34 cellular contexts compared by ENCODE assay signal in the genomic region with DNA sequence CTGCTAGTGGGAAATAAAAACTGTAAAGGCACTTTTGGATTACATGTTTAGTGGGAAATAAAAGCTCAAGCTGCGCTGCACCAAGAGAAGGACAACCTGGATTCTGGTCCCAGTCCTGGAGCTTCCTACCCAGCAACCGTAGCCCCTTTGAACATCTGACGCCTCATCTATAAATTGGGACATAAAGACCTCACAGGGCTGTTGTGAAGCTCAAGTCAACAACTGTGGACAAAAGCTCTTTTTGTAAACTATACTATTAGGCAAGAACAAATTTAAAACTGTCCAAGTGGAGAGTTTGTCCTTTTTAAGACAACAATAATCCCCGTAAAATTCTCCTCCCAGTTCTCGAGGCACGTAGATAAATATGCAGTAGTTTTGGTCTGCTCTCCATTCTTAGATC.
"Had no signal": no experiment of that assay in that cellular context is flagged by ENCODE, and none has a peak within 500 bp of the region (broad histone marks: within the 10 kb centered on the region; RNA-seq: fewer than 3 reads in every experiment).

No MANE protein-coding gene starts in this region.

- H3K9me3 Mint-ChIP-seq: activated CD4-positive, alpha-beta memory T cell treated with anti-CD3 and anti-CD28 coated beads for 36 hours; activated naive CD4-positive, alpha-beta T cell treated with anti-CD3 and anti-CD28 coated beads, Interleukin-2, amount 10 ng/mL, durations not matched to agents 7 days and 5 days; activated naive CD8-positive, alpha-beta T cell treated with anti-CD3 and anti-CD28 coated beads, Interleukin-2, amount 50 U/mL, for 24 hours; activated T-cell treated with anti-CD3 and anti-CD28 coated beads, Interleukin-2, amount 50 U/mL, for 4 hours; activated T-helper 1 cell treated with anti-CD3 and anti-CD28 coated beads, Interleukin-12 subunit alpha, Interleukin-12 subunit beta, Interleukin-2, Interleukin-4 antibody, amounts not matched to agents 30 ng/mL and 10 ng/mL and 1 ng/mL, durations not matched to agents 14 hours and 24 hours and 36 hours; brain; T-helper 1 cell treated with Interleukin-12 subunit alpha and Interleukin-12 subunit beta and Interleukin-4 antibody, amounts not matched to agents 30 μg/mL and 1 μg/mL, for 36 hours; T-helper 2 cell treated with Interferon-gamma antibody and Interleukin-4, amounts not matched to agents 5 μg/mL and 100 μg/mL, for 36 hours had no signal

- H3K4me3 ChIP-seq: Peyer's patch, SJSA1 had no signal

- H3K4me1 ChIP-seq: Peyer's patch, SJSA1 had no signal

- H3K27me3 ChIP-seq: Peyer's patch, SJSA1 had no signal

- H3K27me3 Mint-ChIP-seq: activated B cell treated with CpG ODN at 0.5 μM for 24 hours; activated CD4-positive, alpha-beta memory T cell treated with anti-CD3 and anti-CD28 coated beads for 36 hours; activated naive CD4-positive, alpha-beta T cell treated with anti-CD3 and anti-CD28 coated beads, Interleukin-2, amount 10 ng/mL, durations not matched to agents 7 days and 5 days; activated naive CD8-positive, alpha-beta T cell; activated naive CD8-positive, alpha-beta T cell treated with anti-CD3 and anti-CD28 coated beads, Interleukin-2, amount 50 U/mL, for 24 hours; brain had no signal

- H3K4me3 Mint-ChIP-seq: activated B cell treated with CpG ODN at 0.5 μM for 24 hours; activated CD4-positive, alpha-beta memory T cell treated with anti-CD3 and anti-CD28 coated beads for 36 hours; activated naive CD4-positive, alpha-beta T cell treated with anti-CD3 and anti-CD28 coated beads, Interleukin-2, amount 10 ng/mL, durations not matched to agents 7 days and 5 days; activated naive CD8-positive, alpha-beta T cell; activated naive CD8-positive, alpha-beta T cell treated with anti-CD3 and anti-CD28 coated beads, Interleukin-2, amount 50 U/mL, for 24 hours; activated T-cell treated with anti-CD3 and anti-CD28 coated beads, Interleukin-2, amount 50 U/mL, for 4 hours; activated T-helper 1 cell treated with anti-CD3 and anti-CD28 coated beads, Interleukin-12 subunit alpha, Interleukin-12 subunit beta, Interleukin-2, Interleukin-4 antibody, amounts not matched to agents 30 ng/mL and 10 ng/mL and 1 ng/mL, durations not matched to agents 14 hours and 24 hours and 36 hours; brain; T-helper 1 cell treated with Interleukin-12 subunit alpha and Interleukin-12 subunit beta and Interleukin-4 antibody, amounts not matched to agents 30 μg/mL and 1 μg/mL, for 36 hours; T-helper 2 cell treated with Interferon-gamma antibody and Interleukin-4, amounts not matched to agents 5 μg/mL and 100 μg/mL, for 36 hours had no signal

- H3K4me2 ChIP-seq: KMS-11, SK-N-SH had no signal

- ATAC-seq: activated naive CD8-positive, alpha-beta T cell treated with anti-CD3 and anti-CD28 coated beads, Interleukin-2, amount 50 U/mL, for 24 hours; activated T-cell treated with anti-CD3 and anti-CD28 coated beads, Interleukin-2, amount 50 U/mL, for 4 hours had no signal

- H3K36me3 ChIP-seq: Peyer's patch, SJSA1 had no signal

- H3K36me3 Mint-ChIP-seq: activated CD4-positive, alpha-beta memory T cell treated with anti-CD3 and anti-CD28 coated beads for 36 hours; activated naive CD4-positive, alpha-beta T cell treated with anti-CD3 and anti-CD28 coated beads, Interleukin-2, amount 10 ng/mL, durations not matched to agents 7 days and 5 days; activated naive CD8-positive, alpha-beta T cell; brain had no signal

- H3K9ac ChIP-seq: KMS-11, SK-N-SH had no signal

- FAIRE-seq: TTC549 had no signal

- H3K27ac ChIP-seq: KMS-11, Peyer's patch, SJSA1 had no signal

- H3K9me3 ChIP-seq: Peyer's patch, SJSA1, SK-N-SH had no signal

- H3K27ac Mint-ChIP-seq: activated B cell treated with CpG ODN at 0.5 μM for 24 hours; activated CD4-positive, alpha-beta memory T cell treated with anti-CD3 and anti-CD28 coated beads for 36 hours; activated naive CD4-positive, alpha-beta T cell treated with anti-CD3 and anti-CD28 coated beads, Interleukin-2, amount 10 ng/mL, durations not matched to agents 7 days and 5 days; activated naive CD8-positive, alpha-beta T cell; activated naive CD8-positive, alpha-beta T cell treated with anti-CD3 and anti-CD28 coated beads, Interleukin-2, amount 50 U/mL, for 24 hours; activated T-helper 1 cell treated with anti-CD3 and anti-CD28 coated beads, Interleukin-12 subunit alpha, Interleukin-12 subunit beta, Interleukin-2, Interleukin-4 antibody, amounts not matched to agents 30 ng/mL and 10 ng/mL and 1 ng/mL, durations not matched to agents 14 hours and 24 hours and 36 hours; brain; T-helper 1 cell treated with Interleukin-12 subunit alpha and Interleukin-12 subunit beta and Interleukin-4 antibody, amounts not matched to agents 30 μg/mL and 1 μg/mL, for 36 hours; T-helper 2 cell treated with Interferon-gamma antibody and Interleukin-4, amounts not matched to agents 5 μg/mL and 100 μg/mL, for 36 hours had no signal

- H3K9me2 ChIP-seq: SK-N-SH had no signal

- H3K4me1 Mint-ChIP-seq: activated naive CD4-positive, alpha-beta T cell treated with anti-CD3 and anti-CD28 coated beads, Interleukin-2, amount 10 ng/mL, durations not matched to agents 7 days and 5 days; activated naive CD8-positive, alpha-beta T cell treated with anti-CD3 and anti-CD28 coated beads, Interleukin-2, amount 50 U/mL, for 24 hours; brain had no signal

- DNase-seq: activated B cell treated with CpG ODN at 0.5 μM for 24 hours; activated CD4-positive, alpha-beta memory T cell treated with anti-CD3 and anti-CD28 coated beads for 36 hours; activated CD4-positive, alpha-beta T cell treated with anti-CD3 and anti-CD28 coated beads for 4 hours; activated CD4-positive, alpha-beta T cell treated with anti-CD3 and anti-CD28 coated beads, Interleukin-2, amount 50 U/mL, for 1 hour; activated CD4-positive, CD25-positive, alpha-beta regulatory T cell treated with anti-CD3 and anti-CD28 coated beads, Interleukin-2, amount 50 U/mL, for 72 hours; activated CD8-positive, alpha-beta memory T cell treated with anti-CD3 and anti-CD28 coated beads, Interleukin-2, amount 50 U/mL, for 4 hours; activated naive CD4-positive, alpha-beta T cell treated with anti-CD3 and anti-CD28 coated beads, Interleukin-2, amount 10 ng/mL, durations not matched to agents 7 days and 5 days; activated naive CD8-positive, alpha-beta T cell treated with anti-CD3 and anti-CD28 coated beads, Interleukin-2, amount 50 U/mL, for 24 hours; activated T-cell treated with anti-CD3 and anti-CD28 coated beads for 4 hours; activated T-cell treated with anti-CD3 and anti-CD28 coated beads, Interleukin-2, amount 50 U/mL, for 4 hours; anterior cingulate cortex; central memory CD4-positive, alpha-beta T cell; NCI-H1105; NCI-H1417 treated with DMSO at 0.1 percent for 48 hours; NCI-H187 treated with DMSO at 0.1 percent for 48 hours; NCI-H2081; NCI-H226; NCI-H446 treated with DMSO at 0.1 percent for 48 hours; NCI-H524; NCI-H69; NCI-H82; PC-3; Peyer's patch; RPMI8226; SHP77 treated with DMSO at 0.1 percent for 48 hours; SK-N-SH had no signal
